ENCODE assay signal across 1 cellular context in the genomic region with DNA sequence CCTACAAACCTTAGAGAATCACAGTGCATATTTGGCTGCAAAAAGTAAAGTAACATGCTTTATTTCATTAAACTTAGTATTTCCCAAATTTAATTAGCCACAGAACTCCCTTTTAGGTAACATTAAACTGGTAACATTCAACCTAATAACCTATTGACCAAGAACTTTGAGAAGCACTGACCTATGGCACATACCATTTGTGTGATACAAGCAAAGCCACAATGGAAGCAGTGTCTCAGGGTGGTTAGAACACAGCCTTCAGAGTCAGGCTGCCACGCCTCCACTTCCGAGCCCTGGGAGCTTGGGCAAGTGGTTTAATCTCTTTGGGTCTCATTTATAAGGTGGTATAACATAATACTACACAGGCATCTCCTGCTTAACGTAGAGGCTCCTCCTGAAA.
TF ChIP-seq lines count a peak whose summit lies in the region.

No MANE protein-coding gene starts in this region.

TF ChIP-seq in HCT116, 20 proteins besides CTCF, POLR2A, EP300 and RAD21 (continued from another document):
- TF ChIP-seq, protein P1, sequence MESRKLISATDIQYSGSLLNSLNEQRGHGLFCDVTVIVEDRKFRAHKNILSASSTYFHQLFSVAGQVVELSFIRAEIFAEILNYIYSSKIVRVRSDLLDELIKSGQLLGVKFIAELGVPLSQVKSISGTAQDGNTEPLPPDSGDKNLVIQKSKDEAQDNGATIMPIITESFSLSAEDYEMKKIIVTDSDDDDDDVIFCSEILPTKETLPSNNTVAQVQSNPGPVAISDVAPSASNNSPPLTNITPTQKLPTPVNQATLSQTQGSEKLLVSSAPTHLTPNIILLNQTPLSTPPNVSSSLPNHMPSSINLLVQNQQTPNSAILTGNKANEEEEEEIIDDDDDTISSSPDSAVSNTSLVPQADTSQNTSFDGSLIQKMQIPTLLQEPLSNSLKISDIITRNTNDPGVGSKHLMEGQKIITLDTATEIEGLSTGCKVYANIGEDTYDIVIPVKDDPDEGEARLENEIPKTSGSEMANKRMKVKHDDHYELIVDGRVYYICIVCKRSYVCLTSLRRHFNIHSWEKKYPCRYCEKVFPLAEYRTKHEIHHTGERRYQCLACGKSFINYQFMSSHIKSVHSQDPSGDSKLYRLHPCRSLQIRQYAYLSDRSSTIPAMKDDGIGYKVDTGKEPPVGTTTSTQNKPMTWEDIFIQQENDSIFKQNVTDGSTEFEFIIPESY (IDR thresholded peaks at IDR 0.05; ENCODE audit: extremely low read depth, insufficient replicate concordance, low read length): no peak
- TF ChIP-seq EZH2phosphoT487 (IDR thresholded peaks at IDR 0.05; ENCODE audit: borderline replicate concordance) (no peak), POLR2AphosphoS5 (IDR thresholded peaks at IDR 0.05; ENCODE audit: low read depth, low read length) (no peak), CBX3 (IDR thresholded peaks at IDR 0.05; ENCODE audit: low read depth) (no peak), SP1 (IDR thresholded peaks at IDR 0.05; ENCODE audit: low read depth) (no peak)
- TF ChIP-seq, protein P2, sequence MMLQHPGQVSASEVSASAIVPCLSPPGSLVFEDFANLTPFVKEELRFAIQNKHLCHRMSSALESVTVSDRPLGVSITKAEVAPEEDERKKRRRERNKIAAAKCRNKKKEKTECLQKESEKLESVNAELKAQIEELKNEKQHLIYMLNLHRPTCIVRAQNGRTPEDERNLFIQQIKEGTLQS (IDR thresholded peaks at IDR 0.05): no peak
